In the genomic region with DNA sequence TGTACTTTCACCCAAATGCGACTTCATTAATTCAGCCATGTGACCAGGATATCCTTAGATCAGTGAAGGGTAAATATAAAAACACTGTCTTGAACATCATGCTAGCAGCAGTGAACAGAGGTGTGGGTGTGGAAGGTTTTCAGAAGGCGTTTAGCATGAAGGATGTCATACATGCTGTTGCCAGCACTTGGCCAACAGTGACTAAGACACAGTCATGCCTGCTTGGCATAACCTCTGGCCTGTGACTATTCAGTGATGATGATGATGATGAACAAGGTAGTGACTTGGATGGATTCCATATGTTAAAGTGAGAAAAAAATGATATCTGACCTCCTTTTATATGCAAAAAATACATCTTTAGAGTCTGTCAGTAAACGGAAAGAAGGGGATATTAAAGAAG, we compare ENCODE assay signal across 25 cellular contexts.
"Had no signal": no experiment of that assay in that cellular context is flagged by ENCODE, and none has a peak within 500 bp of the region (broad histone marks: within the 10 kb centered on the region; RNA-seq: fewer than 3 reads in every experiment).

No MANE protein-coding gene starts in this region.

- H3K27me3 ChIP-seq: esophagus squamous epithelium, left lung had no signal

- H3K27me3 Mint-ChIP-seq: activated B cell treated with CpG ODN at 0.5 μM for 24 hours; activated CD4-positive, alpha-beta T cell treated with anti-CD3 and anti-CD28 coated beads for 36 hours; activated T-cell treated with anti-CD3 and anti-CD28 coated beads, Interleukin-2, amount 50 U/mL, for 24 hours; activated T-helper 17 cell treated with anti-CD3 and anti-CD28 coated beads, Interleukin-2, amount 50 U/mL, for 72 hours; brain; natural killer cell treated with Interleukin-12 subunit alpha and Interleukin-12 subunit beta and Interleukin-15 and Interleukin-18, amount 100 ng/mL, for 72 hours; stimulated activated naive B cell treated with anti-CD40 and anti-IgM and Interleukin-4, amounts not matched to agents 10 μg/mL and 1 μg/mL and 100 μg/mL, for 72 hours had no signal

- H3K36me3 ChIP-seq: prostate gland had no signal

- DNase-seq: activated B cell treated with CpG ODN at 0.5 μM for 24 hours; activated CD4-positive, alpha-beta T cell treated with anti-CD3 and anti-CD28 coated beads for 36 hours; activated CD4-positive, alpha-beta T cell treated with anti-CD3 and anti-CD28 coated beads, Interleukin-2, amount 50 U/mL, for 4 hours; activated CD8-positive, alpha-beta memory T cell treated with anti-CD3 and anti-CD28 coated beads for 24 hours; activated CD8-positive, alpha-beta memory T cell treated with anti-CD3 and anti-CD28 coated beads, Interleukin-2, amount 50 U/mL, for 4 hours; activated T-cell treated with anti-CD3 and anti-CD28 coated beads, Interleukin-2, amount 50 U/mL, for 24 hours; aorta; central memory CD4-positive, alpha-beta T cell; dermis blood vessel endothelial cell; effector CD8-positive, alpha-beta T cell; esophagus squamous epithelium; left lung; stimulated activated CD4-positive, alpha-beta T cell treated with anti-CD3 and anti-CD28 coated beads, Interleukin-2, amount 100 ng/mL, for 48 hours; stimulated activated CD8-positive, alpha-beta memory T cell treated with anti-CD3 and anti-CD28 coated beads, Interleukin-4, amount 100 ng/mL, for 48 hours; stimulated activated naive B cell treated with anti-CD40 and anti-IgM and Interleukin-4, amounts not matched to agents 10 μg/mL and 1 μg/mL and 100 μg/mL, for 72 hours; T1000; trophoblast cell had no signal

- H3K9me3 ChIP-seq: esophagus squamous epithelium, left lung, prostate gland had no signal

- H3K27ac ChIP-seq: esophagus squamous epithelium, left lung, prostate gland had no signal

- H3K27ac Mint-ChIP-seq: activated B cell treated with CpG ODN at 0.5 μM for 24 hours; activated CD4-positive, alpha-beta T cell treated with anti-CD3 and anti-CD28 coated beads for 36 hours; activated naive CD4-positive, alpha-beta T cell treated with anti-CD3 and anti-CD28 coated beads, Interleukin-2, amount 50 U/mL, for 72 hours; activated T-cell treated with anti-CD3 and anti-CD28 coated beads, Interleukin-2, amount 50 U/mL, for 24 hours; activated T-helper 17 cell treated with anti-CD3 and anti-CD28 coated beads, Interleukin-2, amount 50 U/mL, for 72 hours; brain; mesothelial cell of epicardium; natural killer cell treated with Interleukin-12 subunit alpha and Interleukin-12 subunit beta and Interleukin-15 and Interleukin-18, amount 100 ng/mL, for 72 hours; stimulated activated naive B cell treated with anti-CD40 and anti-IgM and Interleukin-4, amounts not matched to agents 10 μg/mL and 1 μg/mL and 100 μg/mL, for 72 hours; T-helper 1 cell treated with Interleukin-12 subunit alpha and Interleukin-12 subunit beta and Interleukin-4 antibody, amounts not matched to agents 30 μg/mL and 1 μg/mL, for 36 hours had no signal

- H3K4me1 ChIP-seq: esophagus squamous epithelium, left lung, prostate gland had no signal

- H3K4me3 Mint-ChIP-seq: activated B cell treated with CpG ODN at 0.5 μM for 24 hours; activated CD4-positive, alpha-beta T cell treated with anti-CD3 and anti-CD28 coated beads for 36 hours; activated T-cell treated with anti-CD3 and anti-CD28 coated beads, Interleukin-2, amount 50 U/mL, for 24 hours; activated T-helper 17 cell treated with anti-CD3 and anti-CD28 coated beads, Interleukin-2, amount 50 U/mL, for 72 hours; brain; mesothelial cell of epicardium; natural killer cell treated with Interleukin-12 subunit alpha and Interleukin-12 subunit beta and Interleukin-15 and Interleukin-18, amount 100 ng/mL, for 72 hours; stimulated activated naive B cell treated with anti-CD40 and anti-IgM and Interleukin-4, amounts not matched to agents 10 μg/mL and 1 μg/mL and 100 μg/mL, for 72 hours; T-helper 1 cell treated with Interleukin-12 subunit alpha and Interleukin-12 subunit beta and Interleukin-4 antibody, amounts not matched to agents 30 μg/mL and 1 μg/mL, for 36 hours had no signal

- H3K9me3 Mint-ChIP-seq: activated B cell treated with CpG ODN at 0.5 μM for 24 hours; activated T-cell treated with anti-CD3 and anti-CD28 coated beads, Interleukin-2, amount 50 U/mL, for 24 hours; activated T-helper 17 cell treated with anti-CD3 and anti-CD28 coated beads, Interleukin-2, amount 50 U/mL, for 72 hours; brain; natural killer cell treated with Interleukin-12 subunit alpha and Interleukin-12 subunit beta and Interleukin-15 and Interleukin-18, amount 100 ng/mL, for 72 hours; stimulated activated naive B cell treated with anti-CD40 and anti-IgM and Interleukin-4, amounts not matched to agents 10 μg/mL and 1 μg/mL and 100 μg/mL, for 72 hours; T-helper 1 cell treated with Interleukin-12 subunit alpha and Interleukin-12 subunit beta and Interleukin-4 antibody, amounts not matched to agents 30 μg/mL and 1 μg/mL, for 36 hours had no signal

- ATAC-seq: activated CD4-positive, alpha-beta T cell treated with anti-CD3 and anti-CD28 coated beads for 36 hours; activated naive CD4-positive, alpha-beta T cell treated with anti-CD3 and anti-CD28 coated beads, Interleukin-2, amount 50 U/mL, for 72 hours; activated T-helper 17 cell treated with anti-CD3 and anti-CD28 coated beads, Interleukin-2, amount 50 U/mL, for 72 hours; left lung; natural killer cell treated with Interleukin-12 subunit alpha and Interleukin-12 subunit beta and Interleukin-15 and Interleukin-18, amount 100 ng/mL, for 72 hours; stimulated activated naive B cell treated with anti-CD40 and anti-IgM and Interleukin-4, amounts not matched to agents 10 μg/mL and 1 μg/mL and 100 μg/mL, for 72 hours had no signal

- H3K4me1 Mint-ChIP-seq: activated B cell treated with CpG ODN at 0.5 μM for 24 hours; activated T-helper 17 cell treated with anti-CD3 and anti-CD28 coated beads, Interleukin-2, amount 50 U/mL, for 72 hours; stimulated activated naive B cell treated with anti-CD40 and anti-IgM and Interleukin-4, amounts not matched to agents 10 μg/mL and 1 μg/mL and 100 μg/mL, for 72 hours had no signal

- H3K4me3 ChIP-seq: esophagus squamous epithelium, left lung, lung, prostate gland had no signal
